ENCODE assay signal across 22 cellular contexts in the genomic region with DNA sequence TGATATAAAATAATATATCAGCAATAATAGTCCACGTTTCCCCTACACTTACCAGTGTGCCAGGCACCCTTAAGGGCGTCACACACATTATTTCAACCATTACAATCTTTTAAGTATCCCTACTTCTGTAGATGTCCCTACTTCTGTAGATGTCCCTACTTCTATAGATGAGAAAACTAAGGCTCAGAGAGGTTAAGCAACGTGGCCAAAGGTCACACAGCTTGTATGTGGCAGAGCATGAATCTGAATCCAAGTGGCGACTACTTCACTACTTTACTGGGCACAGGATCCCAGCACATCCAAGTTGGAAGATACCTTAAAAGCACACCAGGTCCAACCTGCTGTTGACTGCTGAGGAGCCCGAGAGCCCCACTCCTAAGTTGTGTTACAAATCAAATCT.
A peak's percentile ranks its signal among the peaks of the same experiment; 100 is the strongest.
DNase-seq lines count a peak whose midpoint lies in the region; ATAC-seq, FAIRE-seq and TF ChIP-seq lines count a peak whose summit lies in the region.
"Had no signal": no experiment of that assay in that cellular context is flagged by ENCODE, and none has a peak within 500 bp of the region (broad histone marks: within the 10 kb centered on the region; RNA-seq: fewer than 3 reads in every experiment).

No MANE protein-coding gene starts in this region.

- peak; percentile 14 for DNase-seq in cardiac septum (ENCODE audit: low spot score)
- DNase-seq in Right ventricle myocardium superior = no peak
- DNase-seq in CD14-positive monocyte (ENCODE audit: low spot score) = peak; percentile 5
- DNase-seq in memory B cell (ENCODE audit: low spot score in 2 of 2) = no peak
- no peak for DNase-seq in prostate gland (ENCODE audit: low spot score)
- DNase-seq in GM12891 (ENCODE audit: insufficient read length, low spot score) = no peak
- DNase-seq: 8988T; ACHN; AML-193; C1 segment of cervical spinal cord; Caco-2; CD4-positive, CD25-positive, alpha-beta regulatory T cell; CD8-positive, alpha-beta T cell; DMS153; DND-41; H9; HFFc6 had no signal

- H3K9me3 ChIP-seq in prostate gland = no peaks in the 10 kb centered on the region
- H3K9me3 ChIP-seq: A549, Caco-2 had no signal

- ATAC-seq in Right ventricle myocardium superior (ENCODE audit: poor library complexity) (no peak), memory B cell (ENCODE audit: low read depth) (no peak)
- ATAC-seq: A549; CD8-positive, alpha-beta T cell; GM23338; HCT116 had no signal

- TF ChIP-seq CTCF in CD14-positive monocyte (IDR thresholded peaks at IDR 0.05) = no peak
- no peak for TF ChIP-seq CTCF in prostate gland (IDR thresholded peaks at IDR 0.05)

- H3K27me3 Mint-ChIP-seq in CD14-positive monocyte (ENCODE audit: low read depth in 3 of 3) (peaks cover 4 to 18% (median 11%) of the 10 kb centered on the region in 3 donors), memory B cell (no peaks in the 10 kb centered on the region)

- H3K4me1 Mint-ChIP-seq in CD14-positive monocyte (peaks cover 28% of the 10 kb centered on the region), memory B cell (peaks cover 64% of the 10 kb centered on the region)

- H3K4me3 Mint-ChIP-seq in CD14-positive monocyte (no peak overlapping the region), memory B cell (no peak overlapping the region)
- H3K4me3 Mint-ChIP-seq: CD8-positive, alpha-beta T cell; GM23338; H9; HFFc6 had no signal

- H3K4me3 ChIP-seq in prostate gland = no peak overlapping the region
- H3K4me3 ChIP-seq: A549, GM23338 had no signal

- H3K27ac Mint-ChIP-seq in CD14-positive monocyte (peak overlapping the region in 2 of 7 donors; percentile 20 to 25), memory B cell (peak overlapping the region; percentile 51)
- H3K27ac Mint-ChIP-seq: CD8-positive, alpha-beta T cell; GM23338; H9; HFFc6 had no signal

- no peaks in the 10 kb centered on the region for H3K36me3 ChIP-seq in prostate gland

- no peak overlapping the region for H3K27ac ChIP-seq in prostate gland
- H3K27ac ChIP-seq: A549 had no signal

- intact Hi-C loops in cardiac septum (cut with DNase I) (no loop called here), Right ventricle myocardium superior (cut with DNase I) (no loop called here), CD14-positive monocyte (cut with micrococcal nuclease) (no loop called here), prostate gland (cut with DNase I) (loop anchor here (5.0 kb wide), 2 partner anchors 67 to 443 kb away; no protein-coding TSS in a partner anchor)

- no peaks in the 10 kb centered on the region for H3K36me3 Mint-ChIP-seq in CD14-positive monocyte
- peaks cover 1% of the 10 kb centered on the region for H3K36me3 Mint-ChIP-seq in memory B cell
- H3K36me3 Mint-ChIP-seq: CD4-positive, CD25-positive, alpha-beta regulatory T cell; CD8-positive, alpha-beta T cell had no signal

- H3K4me1 ChIP-seq in prostate gland (replicated peaks) = peaks cover 13% of the 10 kb centered on the region
- H3K4me1 ChIP-seq: A549, Caco-2 had no signal

- H3K9me3 Mint-ChIP-seq in CD14-positive monocyte = peaks cover 0 to 3% (median 0%) of the 10 kb centered on the region in 7 donors
- no peaks in the 10 kb centered on the region for H3K9me3 Mint-ChIP-seq in memory B cell
- H3K9me3 Mint-ChIP-seq: CD8-positive, alpha-beta T cell; HFFc6 had no signal

- WGBS in prostate gland = 95% methylated on average over 5 of the region's 5 CpGs

- TF ChIP-seq POLR2A in prostate gland (IDR thresholded peaks at IDR 0.05) = no peak
- no peak for TF ChIP-seq POLR2A in GM12891 (IDR thresholded peaks at IDR 0.05; ENCODE audit: low read depth, low read length)

- no peaks in the 10 kb centered on the region for H3K27me3 ChIP-seq in prostate gland (replicated peaks; ENCODE audit: insufficient read depth)

- no peak for FAIRE-seq in GM12891 (lab: Jason Lieb, UNC)
- FAIRE-seq: A549, G401.6, GM19239 had no signal

TF ChIP-seq in GM12891, 5 proteins besides CTCF, POLR2A, EP300 and RAD21:
- no peak for TF ChIP-seq PAX5 (IDR thresholded peaks at IDR 0.05; ENCODE audit: insufficient read depth, low read length, severe bottlenecking)
- no peak for TF ChIP-seq POLR2AphosphoS5 (IDR thresholded peaks at IDR 0.05; ENCODE audit: low read depth, low read length)
- no peak for TF ChIP-seq TAF1 (IDR thresholded peaks at IDR 0.05; ENCODE audit: low read depth, low read length)
- TF ChIP-seq SPI1 (IDR thresholded peaks at IDR 0.05; ENCODE audit: low read depth, low read length) = no peak
- TF ChIP-seq POU2F2 (IDR thresholded peaks at IDR 0.05; ENCODE audit: low read depth, low read length) = no peak
TF ChIP-seq in GM12891: peak in this region for 0.

Comparison
In these comparisons a context has a peak if more than half of its experiments do, and no peak if none do; other contexts are left out.
1. DNase-seq: peak in cardiac septum (single experiment) and CD14-positive monocyte (single experiment); none in Right ventricle myocardium superior (single experiment), memory B cell (0 of 2), prostate gland (single experiment) and GM12891 (single experiment).